8 cellular contexts compared by ENCODE assay signal in the genomic region with DNA sequence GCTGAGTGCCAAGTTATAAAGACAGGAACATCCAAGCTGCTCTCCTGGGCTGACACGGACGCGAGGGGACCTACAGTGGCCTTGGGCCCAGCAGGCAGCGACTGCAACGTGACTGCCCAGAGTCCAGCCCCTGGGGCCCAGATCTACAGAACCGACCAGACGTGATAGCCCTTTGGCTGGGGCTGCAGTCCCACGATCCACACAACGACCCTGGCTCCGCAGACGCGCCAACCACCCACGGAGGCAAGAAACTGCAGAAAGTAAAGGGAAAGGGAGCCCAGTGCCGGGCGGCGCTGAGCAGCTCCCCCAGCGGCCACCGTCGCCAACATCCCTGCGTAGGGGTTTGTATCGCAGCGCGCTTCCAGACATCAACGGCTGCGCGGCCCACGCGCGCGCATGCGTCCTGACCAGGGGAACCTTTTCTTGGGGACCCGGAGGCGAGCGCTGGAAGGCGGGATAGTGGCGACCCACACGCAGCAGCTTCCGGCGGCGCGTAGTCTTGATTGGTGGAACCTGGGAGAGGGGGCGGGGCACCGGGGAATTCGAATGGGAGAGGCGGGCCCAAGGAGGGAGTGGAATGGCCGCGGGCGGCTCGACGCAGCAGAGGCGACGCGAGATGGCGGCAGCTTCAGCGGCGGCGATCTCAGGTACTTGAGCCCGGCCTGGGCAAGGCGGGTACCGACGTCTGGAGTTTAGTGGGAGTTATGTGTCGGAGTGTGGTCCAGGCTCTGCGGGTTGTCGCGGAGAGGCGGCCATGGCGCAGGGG. TPM values are rescaled to one million over a fixed set of nuclear protein-coding genes. Genes with fewer than 3 reads are reported as not detected.
DNase-seq lines count a peak whose midpoint lies in the region; ATAC-seq and TF ChIP-seq lines count a peak whose summit lies in the region.

KIF22 (plus strand) TSS at position 569 of the 766 bp plus-strand sequence; CDS start at position 578, 9 bp downstream.

- WGBS in prostate gland = under 1% methylated on average over 56 of the region's 67 CpGs
- WGBS in urinary bladder = under 1% methylated on average over 67 of the region's 67 CpGs

- H3K9me3 ChIP-seq in T-helper 17 cell (ENCODE audit: control insufficient read depth, low read length, poor library complexity, severe bottlenecking) (no peaks in the 10 kb centered on the region), left ventricle myocardium inferior (replicated peaks) (no peaks in the 10 kb centered on the region), prostate gland (no peaks in the 10 kb centered on the region)

- peak within 1 kb of the TSS; percentile 94 for H3K27ac ChIP-seq in left ventricle myocardium inferior (replicated peaks)
- H3K27ac ChIP-seq in prostate gland = peak within 1 kb of the TSS; percentile 92 to 93
- peak within 1 kb of the TSS; percentile 60 for H3K27ac ChIP-seq in urinary bladder (ENCODE audit: low read depth)

- H3K4me3 Mint-ChIP-seq in T-helper 17 cell = peak within 1 kb of the TSS; percentile 98

- peak; percentile 89 for TF ChIP-seq POLR2A in prostate gland (IDR thresholded peaks at IDR 0.05)

- peaks cover 26% of the 10 kb centered on the region for H3K4me1 ChIP-seq in left ventricle myocardium inferior
- H3K4me1 ChIP-seq in prostate gland (replicated peaks) = peaks cover 2% of the 10 kb centered on the region
- no peaks in the 10 kb centered on the region for H3K4me1 ChIP-seq in urinary bladder (ENCODE audit: insufficient read depth)

- ATAC-seq in GM18498 (IDR thresholded peaks at IDR 0.05; ENCODE audit: unreplicated experiment) = peak; percentile 91
- peak; percentile 88 for ATAC-seq in HG02938 (IDR thresholded peaks at IDR 0.05; ENCODE audit: unreplicated experiment)
- peak; percentile 94 for ATAC-seq in T-helper 17 cell

- peak within 1 kb of the TSS; percentile 93 for H3K4me3 ChIP-seq in left ventricle myocardium inferior
- H3K4me3 ChIP-seq in prostate gland = peak within 1 kb of the TSS; percentile 89 to 91
- H3K4me3 ChIP-seq in urinary bladder (ENCODE audit: low read depth, low read length) = peak within 1 kb of the TSS; percentile 73

- DNase-seq in NCI-H1694 treated with DMSO at 0.1 percent for 48 hours (lab: John Stamatoyannopoulos, UW) (peak; percentile 93), T-helper 17 cell (peak; percentile 99 to 100 (median 99)), amygdala (lab: John Stamatoyannopoulos, UW) (peak; percentile 91 to 100 (median 98)), left ventricle myocardium inferior (peak; percentile 99), prostate gland (ENCODE audit: low spot score) (peak; percentile 98)

- H3K27me3 Mint-ChIP-seq in T-helper 17 cell = no peaks in the 10 kb centered on the region

- H3K36me3 Mint-ChIP-seq in T-helper 17 cell (ENCODE audit: low read depth) = peaks cover 8% of the 10 kb centered on the region

- TF ChIP-seq CTCF in left ventricle myocardium inferior (IDR thresholded peaks at IDR 0.05; ENCODE audit: borderline replicate concordance) = peak; percentile 82
- peak; percentile 51 to 94 (median 77) for TF ChIP-seq CTCF in prostate gland (IDR thresholded peaks at IDR 0.05)

- peak within 1 kb of the TSS; percentile 96 for H3K27ac Mint-ChIP-seq in T-helper 17 cell

- no peaks in the 10 kb centered on the region for H3K27me3 ChIP-seq in left ventricle myocardium inferior (ENCODE audit: low read depth)
- no peaks in the 10 kb centered on the region for H3K27me3 ChIP-seq in prostate gland (replicated peaks; ENCODE audit: insufficient read depth)

- peaks cover 37% of the 10 kb centered on the region for H3K4me1 Mint-ChIP-seq in T-helper 17 cell

- intact Hi-C loops in left ventricle myocardium inferior (cut with micrococcal nuclease) (no loop called here), prostate gland (cut with DNase I) (no loop called here)

- H3K36me3 ChIP-seq in left ventricle myocardium inferior = no peaks in the 10 kb centered on the region
- H3K36me3 ChIP-seq in prostate gland = no peaks in the 10 kb centered on the region
- no peaks in the 10 kb centered on the region for H3K36me3 ChIP-seq in urinary bladder (ENCODE audit: insufficient read depth)

RNA-seq across cellular contexts. Expression of gene KIF22, which starts in this region (rescaled TPM):
- total RNA-seq in T-helper 17 cell (10 to 100 TPM; 74.3 to 89.0 TPM), left ventricle myocardium inferior (46.9 TPM), prostate gland (10 to 100 TPM; 58.5 to 89.6 TPM), urinary bladder (37.0 TPM)
- polyA plus RNA-seq in urinary bladder = 27.0 TPM

Comparison
In these comparisons a context has a peak if more than half of its experiments do, and no peak if none do; other contexts are left out.
1. Peak in every context shown above with its lines: DNase-seq, ATAC-seq, H3K4me3 ChIP-seq and H3K27ac ChIP-seq.